Comparison of ENCODE assay signal across 16 cellular contexts in genomic region chr2:103789716-103790085, GRCh38.
"Had no signal": no experiment of that assay in that cellular context is flagged by ENCODE, and none has a peak within 500 bp of the region (broad histone marks: within the 10 kb centered on the region; RNA-seq: fewer than 3 reads in every experiment).

No MANE protein-coding gene starts in this region.

- H3K4me1 ChIP-seq: adrenal gland, breast epithelium, gastrocnemius medialis, parathyroid adenoma, testis had no signal

- H3K27me3 ChIP-seq: adrenal gland, breast epithelium, gastrocnemius medialis, testis had no signal

- H3K4me3 ChIP-seq: adrenal gland, breast epithelium, gastrocnemius medialis, testis had no signal

- H3K9me3 ChIP-seq: adrenal gland, breast epithelium, gastrocnemius medialis, testis had no signal

- DNase-seq: activated CD4-positive, alpha-beta T cell treated with anti-CD3 and anti-CD28 coated beads, Interleukin-2, amount 10 ng/mL, durations not matched to agents 7 days and 5 days; activated CD4-positive, CD25-positive, alpha-beta regulatory T cell; activated CD8-positive, alpha-beta memory T cell treated with anti-CD3 and anti-CD28 coated beads for 24 hours; activated naive CD4-positive, alpha-beta T cell treated with anti-CD3 and anti-CD28 coated beads, Interleukin-2, amount 10 ng/mL, durations not matched to agents 7 days and 5 days; effector CD4-positive, alpha-beta T cell; gastrocnemius medialis; left ventricle myocardium superior; stimulated activated CD4-positive, alpha-beta T cell treated with anti-CD3 and anti-CD28 coated beads, Interleukin-15, amount 100 ng/mL, for 24 hours; stimulated activated CD4-positive, alpha-beta T cell treated with anti-CD3 and anti-CD28 coated beads, Interleukin-4, amount 100 ng/mL, for 24 hours; stimulated activated naive CD8-positive, alpha-beta T cell treated with anti-CD3 and anti-CD28 coated beads, Interleukin-15, amount 100 ng/mL, for 72 hours; T-helper 17 cell had no signal

- H3K27ac ChIP-seq: adrenal gland, breast epithelium, gastrocnemius medialis, parathyroid adenoma, testis had no signal

- ATAC-seq: activated T-helper 17 cell treated with anti-CD3 and anti-CD28 coated beads, Interleukin-2, amount 50 U/mL, for 72 hours; gastrocnemius medialis; left ventricle myocardium superior; stimulated activated naive CD8-positive, alpha-beta T cell treated with anti-CD3 and anti-CD28 coated beads, Interleukin-15, amount 100 ng/mL, for 72 hours; T-helper 17 cell had no signal
